ENCODE assay signal across 1 cellular context in genomic region chr18:79507076-79507545, GRCh38.
TF ChIP-seq lines count a peak whose summit lies in the region.

No MANE protein-coding gene starts in this region.

TF ChIP-seq in K562, 482 proteins besides CTCF, POLR2A, EP300 and RAD21 (continued from another document and continues in another):
- TF ChIP-seq ZBTB49 (CRISPR knock-in tag; IDR thresholded peaks at IDR 0.05; ENCODE audit: borderline replicate concordance) (no peak), CGGBP1 (CRISPR knock-in tag; IDR thresholded peaks at IDR 0.05) (no peak), RFX7 (CRISPR knock-in tag; IDR thresholded peaks at IDR 0.05) (no peak), HCFC1 (IDR thresholded peaks at IDR 0.05; ENCODE audit: low read depth, low read length) (no peak), ZBTB1 (CRISPR knock-in tag; IDR thresholded peaks at IDR 0.05; ENCODE audit: borderline replicate concordance, low read depth) (no peak), PYGO2 (tag; IDR thresholded peaks at IDR 0.05) (no peak), HES1 (IDR thresholded peaks at IDR 0.05; ENCODE audit: low read depth) (peak; percentile 85), CCNT2 (IDR thresholded peaks at IDR 0.05; ENCODE audit: borderline replicate concordance, extremely low read depth, insufficient read length, low read depth, low read length) (peak; percentile 98), ZNF778 (CRISPR knock-in tag; IDR thresholded peaks at IDR 0.05) (no peak), CHD1 (IDR thresholded peaks at IDR 0.05; ENCODE audit: low read length) (no peak), NFE2L1 (tag; IDR thresholded peaks at IDR 0.05; ENCODE audit: borderline replicate concordance, low read depth) (no peak), AFF4 (CRISPR knock-in tag; IDR thresholded peaks at IDR 0.05) (no peak), KDM1A (IDR thresholded peaks at IDR 0.05) (peak; percentile 58 to 81), MAFF (IDR thresholded peaks at IDR 0.05; ENCODE audit: low read length) (no peak), SP1 (CRISPR knock-in tag; IDR thresholded peaks at IDR 0.05) (no peak), ZFP36 (IDR thresholded peaks at IDR 0.05; ENCODE audit: low read depth, low read length, partially characterized antibody) (no peak), PHB (CRISPR knock-in tag; IDR thresholded peaks at IDR 0.05) (no peak), ZNF175 (CRISPR knock-in tag; IDR thresholded peaks at IDR 0.05; ENCODE audit: low read depth) (no peak), ESRRA (IDR thresholded peaks at IDR 0.05; ENCODE audit: borderline replicate concordance, low read depth) (peak; percentile 75; the same call in 1 of the 2 replicates), ETV6 (IDR thresholded peaks at IDR 0.05; ENCODE audit: borderline replicate concordance in 1 of 2, low read depth in 2 of 2, low read length in 1 of 2) (no peak), ETV6 (CRISPR knock-in tag; IDR thresholded peaks at IDR 0.05; ENCODE audit: borderline replicate concordance) (no peak), XRCC3 (IDR thresholded peaks at IDR 0.05) (no peak), ZNF134 (CRISPR knock-in tag; conservative IDR thresholded peaks at IDR 0.05) (no peak), TCF3 (CRISPR knock-in tag; IDR thresholded peaks at IDR 0.05) (peak; percentile 97), ZNF507 (tag; conservative IDR thresholded peaks at IDR 0.05) (no peak), CTBP1 (IDR thresholded peaks at IDR 0.05; ENCODE audit: borderline replicate concordance) (peak; percentile 87), LCOR (CRISPR knock-in tag; IDR thresholded peaks at IDR 0.05) (0 out of 2 replicates have a peak, but pooled peaks have one; percentile 21), KHSRP (IDR thresholded peaks at IDR 0.05) (no peak), KAT8 (IDR thresholded peaks at IDR 0.05; ENCODE audit: low read depth) (no peak), IRF1 (CRISPR knock-in tag; IDR thresholded peaks at IDR 0.05; ENCODE audit: borderline replicate concordance) (no peak), HDAC8 (tag; IDR thresholded peaks at IDR 0.05) (peak; percentile 36; the same call in 1 of the 2 replicates), ZFX (CRISPR knock-in tag; IDR thresholded peaks at IDR 0.05) (peak; percentile 60), FOSL1 (tag; conservative IDR thresholded peaks at IDR 0.05) (no peak), NFIX (CRISPR knock-in tag; IDR thresholded peaks at IDR 0.05; ENCODE audit: low read depth) (no peak), MCM7 (IDR thresholded peaks at IDR 0.05) (no peak), NR2C1 (IDR thresholded peaks at IDR 0.05) (no peak), NR2C1 (tag; IDR thresholded peaks at IDR 0.05) (no peak), ZBTB9 (CRISPR knock-in tag; IDR thresholded peaks at IDR 0.05) (no peak), ETS1 (conservative IDR thresholded peaks at IDR 0.05; ENCODE audit: control insufficient read depth, low read depth, low read length) (peak; percentile 70; the same call in 1 of the 2 replicates), ZNF583 (CRISPR knock-in tag; IDR thresholded peaks at IDR 0.05) (no peak), FIP1L1 (IDR thresholded peaks at IDR 0.05; ENCODE audit: low read depth, low read length, poor library complexity, severe bottlenecking) (no peak), ESRRB (CRISPR knock-in tag; IDR thresholded peaks at IDR 0.05; ENCODE audit: borderline replicate concordance) (no peak), CAMTA2 (CRISPR knock-in tag; conservative IDR thresholded peaks at IDR 0.05) (no peak), ZNF24 (IDR thresholded peaks at IDR 0.05) (no peak), ZNF395 (CRISPR knock-in tag; IDR thresholded peaks at IDR 0.05) (no peak), ADNP (tag; IDR thresholded peaks at IDR 0.05) (no peak), STAT5B (CRISPR knock-in tag; IDR thresholded peaks at IDR 0.05) (no peak), ZNF316 (IDR thresholded peaks at IDR 0.05) (no peak), SMARCE1 (IDR thresholded peaks at IDR 0.05) (peak; percentile 92), HNRNPUL1 (IDR thresholded peaks at IDR 0.05; ENCODE audit: low read length) (no peak)
- TF ChIP-seq, protein P1, sequence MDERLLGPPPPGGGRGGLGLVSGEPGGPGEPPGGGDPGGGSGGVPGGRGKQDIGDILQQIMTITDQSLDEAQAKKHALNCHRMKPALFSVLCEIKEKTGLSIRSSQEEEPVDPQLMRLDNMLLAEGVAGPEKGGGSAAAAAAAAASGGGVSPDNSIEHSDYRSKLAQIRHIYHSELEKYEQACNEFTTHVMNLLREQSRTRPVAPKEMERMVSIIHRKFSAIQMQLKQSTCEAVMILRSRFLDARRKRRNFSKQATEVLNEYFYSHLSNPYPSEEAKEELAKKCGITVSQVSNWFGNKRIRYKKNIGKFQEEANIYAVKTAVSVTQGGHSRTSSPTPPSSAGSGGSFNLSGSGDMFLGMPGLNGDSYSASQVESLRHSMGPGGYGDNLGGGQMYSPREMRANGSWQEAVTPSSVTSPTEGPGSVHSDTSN (CRISPR knock-in tag; IDR thresholded peaks at IDR 0.05; ENCODE audit: low read depth): no peak
- TF ChIP-seq, protein P1 (tag; conservative IDR thresholded peaks at IDR 0.05; ENCODE audit: low read depth): no peak
- TF ChIP-seq, protein P2, sequence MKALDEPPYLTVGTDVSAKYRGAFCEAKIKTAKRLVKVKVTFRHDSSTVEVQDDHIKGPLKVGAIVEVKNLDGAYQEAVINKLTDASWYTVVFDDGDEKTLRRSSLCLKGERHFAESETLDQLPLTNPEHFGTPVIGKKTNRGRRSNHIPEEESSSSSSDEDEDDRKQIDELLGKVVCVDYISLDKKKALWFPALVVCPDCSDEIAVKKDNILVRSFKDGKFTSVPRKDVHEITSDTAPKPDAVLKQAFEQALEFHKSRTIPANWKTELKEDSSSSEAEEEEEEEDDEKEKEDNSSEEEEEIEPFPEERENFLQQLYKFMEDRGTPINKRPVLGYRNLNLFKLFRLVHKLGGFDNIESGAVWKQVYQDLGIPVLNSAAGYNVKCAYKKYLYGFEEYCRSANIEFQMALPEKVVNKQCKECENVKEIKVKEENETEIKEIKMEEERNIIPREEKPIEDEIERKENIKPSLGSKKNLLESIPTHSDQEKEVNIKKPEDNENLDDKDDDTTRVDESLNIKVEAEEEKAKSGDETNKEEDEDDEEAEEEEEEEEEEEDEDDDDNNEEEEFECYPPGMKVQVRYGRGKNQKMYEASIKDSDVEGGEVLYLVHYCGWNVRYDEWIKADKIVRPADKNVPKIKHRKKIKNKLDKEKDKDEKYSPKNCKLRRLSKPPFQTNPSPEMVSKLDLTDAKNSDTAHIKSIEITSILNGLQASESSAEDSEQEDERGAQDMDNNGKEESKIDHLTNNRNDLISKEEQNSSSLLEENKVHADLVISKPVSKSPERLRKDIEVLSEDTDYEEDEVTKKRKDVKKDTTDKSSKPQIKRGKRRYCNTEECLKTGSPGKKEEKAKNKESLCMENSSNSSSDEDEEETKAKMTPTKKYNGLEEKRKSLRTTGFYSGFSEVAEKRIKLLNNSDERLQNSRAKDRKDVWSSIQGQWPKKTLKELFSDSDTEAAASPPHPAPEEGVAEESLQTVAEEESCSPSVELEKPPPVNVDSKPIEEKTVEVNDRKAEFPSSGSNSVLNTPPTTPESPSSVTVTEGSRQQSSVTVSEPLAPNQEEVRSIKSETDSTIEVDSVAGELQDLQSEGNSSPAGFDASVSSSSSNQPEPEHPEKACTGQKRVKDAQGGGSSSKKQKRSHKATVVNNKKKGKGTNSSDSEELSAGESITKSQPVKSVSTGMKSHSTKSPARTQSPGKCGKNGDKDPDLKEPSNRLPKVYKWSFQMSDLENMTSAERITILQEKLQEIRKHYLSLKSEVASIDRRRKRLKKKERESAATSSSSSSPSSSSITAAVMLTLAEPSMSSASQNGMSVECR (CRISPR knock-in tag; IDR thresholded peaks at IDR 0.05): no peak
